18 cellular contexts compared by ENCODE assay signal in the genomic region with DNA sequence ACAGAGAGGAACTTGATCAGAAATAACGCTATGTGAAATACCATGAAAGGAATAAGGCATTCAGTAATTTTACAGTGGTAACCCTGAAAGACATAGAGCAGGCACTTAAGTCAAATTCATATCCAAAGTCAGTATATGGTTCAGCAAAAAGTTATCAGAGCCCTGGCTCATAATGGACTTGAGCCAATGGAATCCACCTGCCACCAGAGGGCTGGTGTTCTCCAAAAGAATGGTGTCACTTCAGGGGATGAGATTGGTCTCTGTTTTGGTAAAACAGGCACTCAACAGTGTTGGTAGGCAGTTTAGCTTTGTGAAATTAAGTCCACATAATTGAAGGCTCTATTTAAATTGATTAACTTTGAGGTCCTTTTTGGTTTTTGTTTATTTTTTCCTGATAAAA.
DNase-seq lines count a peak whose midpoint lies in the region; ATAC-seq and TF ChIP-seq lines count a peak whose summit lies in the region.
"Had no signal": no experiment of that assay in that cellular context is flagged by ENCODE, and none has a peak within 500 bp of the region (broad histone marks: within the 10 kb centered on the region; RNA-seq: fewer than 3 reads in every experiment).

No MANE protein-coding gene starts in this region.

- H3K36me3 Mint-ChIP-seq in endothelial cell (ENCODE audit: low read depth, unreplicated experiment) (no peaks in the 10 kb centered on the region), MCF 10A (ENCODE audit: insufficient read depth, unreplicated experiment) (no peaks in the 10 kb centered on the region), progenitor cell of endocrine pancreas (ENCODE audit: insufficient read depth) (no peaks in the 10 kb centered on the region)
- no peaks in the 10 kb centered on the region for H3K36me3 Mint-ChIP-seq in CD4-positive, alpha-beta T cell (ENCODE audit: low read depth)
- H3K36me3 Mint-ChIP-seq: CD14-positive monocyte had no signal

- no peaks in the 10 kb centered on the region for H3K9me3 ChIP-seq in CD4-positive, alpha-beta T cell (ENCODE audit: control insufficient read depth, low read length)

- H3K4me3 Mint-ChIP-seq in endothelial cell (ENCODE audit: unreplicated experiment) (no peak overlapping the region), MCF 10A (ENCODE audit: unreplicated experiment) (no peak overlapping the region), progenitor cell of endocrine pancreas (ENCODE audit: low read depth) (no peak overlapping the region)
- no peak overlapping the region for H3K4me3 Mint-ChIP-seq in CD4-positive, alpha-beta T cell
- H3K4me3 Mint-ChIP-seq: CD14-positive monocyte, T-helper 17 cell had no signal

- H3K9me3 Mint-ChIP-seq in endothelial cell (ENCODE audit: unreplicated experiment) = no peaks in the 10 kb centered on the region
- peaks cover 8% of the 10 kb centered on the region for H3K9me3 Mint-ChIP-seq in MCF 10A (ENCODE audit: unreplicated experiment)
- no peaks in the 10 kb centered on the region for H3K9me3 Mint-ChIP-seq in CD4-positive, alpha-beta T cell
- no peaks in the 10 kb centered on the region for H3K9me3 Mint-ChIP-seq in progenitor cell of endocrine pancreas (ENCODE audit: low read depth)

- peak; percentile 26 for DNase-seq in NCI-H82 (lab: John Stamatoyannopoulos, UW)
- no peak for DNase-seq in NCI-H82 treated with DMSO at 0.1 percent for 48 hours (lab: John Stamatoyannopoulos, UW; ENCODE audit: unreplicated experiment)
- DNase-seq in NCI-H748 treated with DMSO at 0.1 percent for 48 hours (lab: John Stamatoyannopoulos, UW) = peak; percentile 19
- no peak for DNase-seq in endothelial cell (ENCODE audit: low spot score)
- DNase-seq in MCF 10A (ENCODE audit: unreplicated experiment) = no peak
- no peak for DNase-seq in CD4-positive, alpha-beta T cell
- no peak for DNase-seq in progenitor cell of endocrine pancreas (ENCODE audit: low spot score, unreplicated experiment)
- no peak for DNase-seq in omental fat pad (ENCODE audit: low spot score)
- DNase-seq: Calu3, KG1, NCI-H1092 treated with DMSO at 0.1 percent for 48 hours, NCI-H1694 treated with DMSO at 0.1 percent for 48 hours, NCI-H2171, NCI-H524, SHP77 treated with DMSO at 0.1 percent for 48 hours, T-helper 17 cell had no signal

- no peak overlapping the region for H3K27ac ChIP-seq in CD4-positive, alpha-beta T cell (ENCODE audit: low read depth, low read length)
- H3K27ac ChIP-seq: HL-60 had no signal

- no peaks in the 10 kb centered on the region for H3K27me3 ChIP-seq in CD4-positive, alpha-beta T cell (ENCODE audit: control insufficient read depth, insufficient read depth, low read length)

- H3K27ac Mint-ChIP-seq in endothelial cell (ENCODE audit: unreplicated experiment) (no peak overlapping the region), MCF 10A (ENCODE audit: low read depth, unreplicated experiment) (no peak overlapping the region), progenitor cell of endocrine pancreas (no peak overlapping the region)
- no peak overlapping the region for H3K27ac Mint-ChIP-seq in CD4-positive, alpha-beta T cell
- H3K27ac Mint-ChIP-seq: CD14-positive monocyte, T-helper 17 cell had no signal

- TF ChIP-seq CTCF in endothelial cell (IDR thresholded peaks at IDR 0.05; ENCODE audit: unreplicated experiment) = peak; percentile 17
- no peak for TF ChIP-seq CTCF in MCF 10A (IDR thresholded peaks at IDR 0.05; ENCODE audit: unreplicated experiment)
- no peak for TF ChIP-seq CTCF in CD4-positive, alpha-beta T cell (IDR thresholded peaks at IDR 0.05)
- no peak for TF ChIP-seq CTCF in progenitor cell of endocrine pancreas (IDR thresholded peaks at IDR 0.05; ENCODE audit: unreplicated experiment)
- TF ChIP-seq CTCF in omental fat pad (IDR thresholded peaks at IDR 0.05) = no peak

- BruUV-seq in MCF 10A (replicated peaks; lab: Mats Ljungman, UMichigan) = no TSS peak

- H3K27me3 Mint-ChIP-seq in endothelial cell (ENCODE audit: unreplicated experiment) (no peaks in the 10 kb centered on the region), MCF 10A (ENCODE audit: insufficient read depth, unreplicated experiment) (no peaks in the 10 kb centered on the region), progenitor cell of endocrine pancreas (no peaks in the 10 kb centered on the region)
- H3K27me3 Mint-ChIP-seq in CD4-positive, alpha-beta T cell = peaks cover 14% of the 10 kb centered on the region

- POLR2A ChIA-PET in MCF 10A (lab: Yijun Ruan, JAX) = no interaction called here
- POLR2A ChIA-PET in CD4-positive, alpha-beta T cell (lab: Charles Lee) = no interaction called here

- CTCF ChIA-PET in MCF 10A (lab: Yijun Ruan, JAX) = interaction anchor here (0.5 kb wide), 1 partner anchor 748 kb away, joined by 4 read pairs; no protein-coding TSS in a partner anchor
- CTCF ChIA-PET in CD4-positive, alpha-beta T cell (lab: Charles Lee) = no interaction called here

- no peaks in the 10 kb centered on the region for H3K4me1 Mint-ChIP-seq in endothelial cell (ENCODE audit: unreplicated experiment)
- no peaks in the 10 kb centered on the region for H3K4me1 Mint-ChIP-seq in MCF 10A (ENCODE audit: insufficient read depth, unreplicated experiment)
- no peaks in the 10 kb centered on the region for H3K4me1 Mint-ChIP-seq in CD4-positive, alpha-beta T cell (ENCODE audit: low read depth)
- H3K4me1 Mint-ChIP-seq in progenitor cell of endocrine pancreas (ENCODE audit: low read depth) = no peaks in the 10 kb centered on the region
- H3K4me1 Mint-ChIP-seq: CD14-positive monocyte, T-helper 17 cell had no signal

- ATAC-seq in CD4-positive, alpha-beta T cell (ENCODE audit: poor library complexity) = no peak
- no peak for ATAC-seq in omental fat pad (ENCODE audit: low FRiP score)
- ATAC-seq: T-helper 17 cell had no signal

- intact Hi-C loops in MCF 10A (cut with micrococcal nuclease) = no loop called here
- intact Hi-C loops in CD4-positive, alpha-beta T cell (cut with DNase I, micrococcal nuclease) = no loop called here

Comparison
In these comparisons a context has a peak if more than half of its experiments do, and no peak if none do; other contexts are left out.
1. DNase-seq: peak in NCI-H82 (single experiment) and NCI-H748 treated with DMSO at 0.1 percent for 48 hours (single experiment); none in NCI-H82 treated with DMSO at 0.1 percent for 48 hours (single experiment), endothelial cell (single experiment), MCF 10A (single experiment), CD4-positive, alpha-beta T cell (0 of 10), progenitor cell of endocrine pancreas (single experiment) and omental fat pad (single experiment).